ENCODE assay signal across 8 cellular contexts in the genomic region with DNA sequence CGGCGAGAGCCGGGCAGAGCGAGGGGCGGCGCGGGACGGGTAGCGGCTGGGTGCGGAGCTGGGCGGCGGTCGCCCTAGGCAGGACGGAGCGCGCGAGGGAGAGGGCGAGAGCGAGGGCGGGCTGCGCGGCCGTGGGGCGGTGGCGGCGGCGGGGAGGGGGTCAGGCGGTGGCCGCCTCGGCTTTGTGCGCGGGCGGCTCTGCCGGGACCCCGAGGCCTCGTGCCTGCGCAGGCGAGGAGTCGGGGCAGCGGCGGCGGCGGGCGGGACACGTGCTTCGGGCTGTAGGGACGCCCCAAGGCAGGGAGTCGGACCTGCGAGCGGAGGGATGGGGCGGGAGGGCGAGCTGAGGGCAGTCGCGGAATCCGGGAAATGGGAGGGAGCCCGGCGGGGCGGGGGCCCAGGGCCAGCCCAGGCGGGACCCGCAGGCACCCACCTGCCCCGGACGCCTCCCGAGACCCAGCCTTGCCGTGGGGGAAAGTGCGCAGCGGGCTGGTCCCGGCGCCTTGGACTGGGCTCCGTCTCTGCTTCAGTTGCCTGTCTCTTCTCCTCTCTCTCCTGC. TPM values are rescaled to one million over a fixed set of nuclear protein-coding genes. Genes with fewer than 3 reads are reported as not detected.
DNase-seq lines count a peak whose midpoint lies in the region; ATAC-seq, FAIRE-seq and TF ChIP-seq lines count a peak whose summit lies in the region.

No MANE protein-coding gene starts in this region.

- no peaks in the 10 kb centered on the region for H3K27me3 Mint-ChIP-seq in Calu3 (ENCODE audit: unreplicated experiment)

- peak overlapping the region; percentile 63; the same call in 1 of the 3 replicates for H2BK15ac ChIP-seq in IMR-90 (ENCODE audit: low read depth, low read length)

- dilution Hi-C loops in IMR-90 (cut with HindIII; ENCODE audit: low sequenced_read_pairs, unreplicated experiment): no loop called here

- H3K18ac ChIP-seq in IMR-90 (ENCODE audit: low read depth, low read length): no peak overlapping the region

- H4K20me1 ChIP-seq in IMR-90 (ENCODE audit: insufficient read depth, low read length): no peaks in the 10 kb centered on the region

- H3K27ac ChIP-seq in IMR-90 (ENCODE audit: insufficient read depth, low read length) (no peak overlapping the region; the same call in 1 of the 2 replicates), layer of hippocampus (ENCODE audit: low read depth, low read length) (peak overlapping the region; percentile 38), stomach (peak overlapping the region in 4 of 5 donors; percentile 28 to 86 (median 56))

- H3K36me3 Mint-ChIP-seq in Calu3 (ENCODE audit: insufficient read depth, unreplicated experiment): peaks cover 18% of the 10 kb centered on the region

- H3K4me2 ChIP-seq in IMR-90 (ENCODE audit: low read depth, low read length): peak overlapping the region; percentile 56

- TF ChIP-seq RAD21 in IMR-90 (IDR thresholded peaks at IDR 0.05; ENCODE audit: low read length): no peak

- ATAC-seq in IMR-90 (ENCODE audit: low read depth): peak; percentile 74
- no peak for ATAC-seq in GM21737 (IDR thresholded peaks at IDR 0.05; ENCODE audit: unreplicated experiment)

- H3K56ac ChIP-seq in IMR-90 (ENCODE audit: extremely low read depth, insufficient read depth, low read length): peak overlapping the region; percentile 19; the same call in 1 of the 2 replicates

- POLR2A ChIA-PET in IMR-90 (lab: Charles Lee; ENCODE audit: unreplicated experiment): no interaction called here

- in situ Hi-C loops in IMR-90 (cut with MboI; ENCODE audit: low sequenced_read_pairs): loop anchor here (25.0 kb wide), 1 partner anchor 354 kb away; no protein-coding TSS in a partner anchor

- FAIRE-seq in bronchial epithelial cell (lab: Jason Lieb, UNC): no peak

- H3K27ac Mint-ChIP-seq in Calu3 (ENCODE audit: unreplicated experiment): peak overlapping the region; percentile 81

- no peaks in the 10 kb centered on the region for H3K9me3 ChIP-seq in IMR-90 (ENCODE audit: control insufficient read depth, insufficient read depth, low read length)
- H3K9me3 ChIP-seq in stomach: no peaks in the 10 kb centered on the region

- peak overlapping the region; percentile 84 for H2AFZ ChIP-seq in IMR-90 (replicated peaks; ENCODE audit: low read length, poor library complexity)

- no peak for TF ChIP-seq CTCF in Calu3 (IDR thresholded peaks at IDR 0.05; ENCODE audit: unreplicated experiment)
- no peak for TF ChIP-seq CTCF in IMR-90 (conservative IDR thresholded peaks at IDR 0.05; ENCODE audit: low read depth, low read length)
- TF ChIP-seq CTCF in bronchial epithelial cell (IDR thresholded peaks at IDR 0.05; ENCODE audit: insufficient read depth, low read length, severe bottlenecking): no peak
- no peak for TF ChIP-seq CTCF in stomach (IDR thresholded peaks at IDR 0.05)

- H2BK120ac ChIP-seq in IMR-90 (ENCODE audit: low read depth, low read length): peak overlapping the region; percentile 6; the same call in 1 of the 2 replicates

- no peaks in the 10 kb centered on the region for H3K79me1 ChIP-seq in IMR-90 (ENCODE audit: low read depth in 1 of 2, low read length in 2 of 2)

- H3K36me3 ChIP-seq in IMR-90 (ENCODE audit: control insufficient read depth, insufficient read depth, low read length) (no peaks in the 10 kb centered on the region), bronchial epithelial cell (ENCODE audit: control insufficient read depth, insufficient read depth, low read length) (no peaks in the 10 kb centered on the region), stomach (no peaks in the 10 kb centered on the region)

- H3K23ac ChIP-seq in IMR-90 (ENCODE audit: low read depth, low read length): peak overlapping the region; percentile 33; the same call in 1 of the 2 replicates

- no TSS peak for BruUV-seq in Calu3 (replicated peaks; lab: Mats Ljungman, UMichigan)
- no TSS peak for BruUV-seq in IMR-90 (replicated peaks; lab: Mats Ljungman, UMichigan)

- no peak overlapping the region for H4K91ac ChIP-seq in IMR-90 (ENCODE audit: insufficient read depth, low read depth, low read length)

- H3K27me3 ChIP-seq in IMR-90 (ENCODE audit: control insufficient read depth, insufficient read depth, low read length) (peaks cover 30% of the 10 kb centered on the region), bronchial epithelial cell (ENCODE audit: control insufficient read depth, insufficient read depth, low read length) (no peaks in the 10 kb centered on the region), layer of hippocampus (ENCODE audit: control insufficient read depth, insufficient read depth, low read length) (no peaks in the 10 kb centered on the region), stomach (peaks cover 0 to 65% (median 31%) of the 10 kb centered on the region in 3 donors)

- CTCF ChIA-PET in Calu3 (lab: Charles Lee): interaction anchor here (1.0 kb wide), 1 partner anchor 327 kb away, joined by 3 read pairs; no protein-coding TSS in a partner anchor
- CTCF ChIA-PET in IMR-90 (lab: Yijun Ruan, JAX): no interaction called here

- peak overlapping the region; percentile 75 for H3K4me3 Mint-ChIP-seq in Calu3 (ENCODE audit: low read depth, unreplicated experiment)

- peaks cover 26% of the 10 kb centered on the region for H3K4me1 Mint-ChIP-seq in Calu3 (ENCODE audit: low read depth, unreplicated experiment)

- H3K9me1 ChIP-seq in IMR-90 (ENCODE audit: insufficient read depth, low read length): no peaks in the 10 kb centered on the region

- no peak overlapping the region for H2BK5ac ChIP-seq in IMR-90 (ENCODE audit: low read depth, low read length, poor library complexity, severe bottlenecking)

- H2BK20ac ChIP-seq in IMR-90 (ENCODE audit: low read depth, low read length): no peak overlapping the region

- no peak overlapping the region; the same call in 1 of the 2 replicates for H3K9ac ChIP-seq in IMR-90 (ENCODE audit: low read depth, low read length)

- H2AK9ac ChIP-seq in IMR-90 (replicated peaks; ENCODE audit: low read depth, low read length, poor library complexity): no peak overlapping the region

- H3K4me3 ChIP-seq in IMR-90 (ENCODE audit: insufficient read depth, low read depth, low read length) (peak overlapping the region; percentile 42), bronchial epithelial cell (ENCODE audit: low read depth, low read length) (peak overlapping the region; percentile 75), stomach (peak overlapping the region; percentile 51 to 65 (median 56))

- H4K5ac ChIP-seq in IMR-90 (ENCODE audit: low read depth, low read length): no peak overlapping the region

- no peak overlapping the region for H3K4ac ChIP-seq in IMR-90 (ENCODE audit: low read depth, low read length)

- H3K9me3 Mint-ChIP-seq in Calu3 (ENCODE audit: low read depth, unreplicated experiment): no peaks in the 10 kb centered on the region

- no peak overlapping the region for H2AK5ac ChIP-seq in IMR-90 (ENCODE audit: low read depth, low read length)

- 1% methylated on average over 34 of the region's 69 CpGs; no CpG with 5 or more reads in 1 of the 2 experiments for WGBS in IMR-90 (ENCODE audit: extremely low coverage in 2 of 2, insufficient read length in 1 of 2), 2 experiments
- WGBS in stomach, 5 donors: 0 to 2% (median 1%) methylated on average over 22 to 67 of the region's 69 CpGs

- DNase-seq in Calu3 (peak; percentile 61), IMR-90 (no peak), bronchial epithelial cell (ENCODE audit: low read depth) (peak; percentile 44), stomach (no peak), dedifferentiated amniotic fluid mesenchymal stem cell (ENCODE audit: extremely low spot score) (no peak), DMS153 (lab: John Stamatoyannopoulos, UW) (no peak)

- H4K8ac ChIP-seq in IMR-90 (ENCODE audit: low read depth in 2 of 2, low read length in 2 of 2): no peak overlapping the region; a peak in 1 of 4 replicates

- intact Hi-C loops in Calu3 (cut with micrococcal nuclease; ENCODE audit: unreplicated experiment): loop anchor here (5.0 to 10.0 kb wide), 2 partner anchors 69 to 257 kb away; no protein-coding TSS in a partner anchor
- intact Hi-C loops in IMR-90 (cut with micrococcal nuclease): loop anchor here (1.0 to 5.0 kb wide), 3 partner anchors 123 to 367 kb away; no protein-coding TSS in a partner anchor
- intact Hi-C loops in stomach (cut with DNase I; ENCODE audit: low total_unique reads): no loop called here

- 0 out of 2 replicates have a peak overlapping the region, but pooled peaks have one; percentile 14 for H3K14ac ChIP-seq in IMR-90 (replicated peaks; ENCODE audit: low read depth, low read length)

- TF ChIP-seq POLR2A in IMR-90 (IDR thresholded peaks at IDR 0.05; ENCODE audit: low read depth, low read length) (no peak), stomach (IDR thresholded peaks at IDR 0.05) (no peak)

- no peak for TF ChIP-seq EP300 in stomach (IDR thresholded peaks at IDR 0.05)

- H3K4me1 ChIP-seq in IMR-90 (ENCODE audit: control insufficient read depth, insufficient read depth, low read length): no peaks in the 10 kb centered on the region
- H3K4me1 ChIP-seq in stomach: peaks cover 5 to 20% (median 15%) of the 10 kb centered on the region in 4 donors

TF ChIP-seq in IMR-90, 13 proteins besides CTCF, POLR2A, EP300 and RAD21 (continues in another document):
- TF ChIP-seq BHLHE40 (IDR thresholded peaks at IDR 0.05; ENCODE audit: low read depth, low read length) (no peak), RFX5 (IDR thresholded peaks at IDR 0.05; ENCODE audit: low read depth, low read length) (no peak), MAZ (IDR thresholded peaks at IDR 0.05; ENCODE audit: borderline replicate concordance, low read depth, low read length) (no peak), SMC3 (IDR thresholded peaks at IDR 0.05; ENCODE audit: low read depth, low read length) (no peak), FOS (IDR thresholded peaks at IDR 0.05; ENCODE audit: low read depth, low read length) (no peak)
- TF ChIP-seq, protein P1, sequence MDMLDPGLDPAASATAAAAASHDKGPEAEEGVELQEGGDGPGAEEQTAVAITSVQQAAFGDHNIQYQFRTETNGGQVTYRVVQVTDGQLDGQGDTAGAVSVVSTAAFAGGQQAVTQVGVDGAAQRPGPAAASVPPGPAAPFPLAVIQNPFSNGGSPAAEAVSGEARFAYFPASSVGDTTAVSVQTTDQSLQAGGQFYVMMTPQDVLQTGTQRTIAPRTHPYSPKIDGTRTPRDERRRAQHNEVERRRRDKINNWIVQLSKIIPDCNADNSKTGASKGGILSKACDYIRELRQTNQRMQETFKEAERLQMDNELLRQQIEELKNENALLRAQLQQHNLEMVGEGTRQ (IDR thresholded peaks at IDR 0.05; ENCODE audit: low read depth, low read length): 0 out of 2 replicates have a peak, but pooled peaks have one; percentile 19

RNA-seq across cellular contexts. Expression of a gene that starts 0.5 kb away (rescaled TPM):
- total RNA-seq in Calu3 (2022) (6.3 and 9.2 TPM in 2 replicates), IMR-90 (2012; rRNA removed) (0.90 and 1.1 TPM in 2 replicates), bronchial epithelial cell (14.5 and 15.3 TPM in 2 replicates), stomach (10 to 100 TPM in 2 of 5 donors, 1 to 10 TPM in 2, not detected in 1; 1.0 to 29.8 (median 9.1) TPM)
- polyA plus RNA-seq in IMR-90 (2012; rRNA removed) (0.19 and 0.24 TPM in 2 replicates), stomach (1 to 10 TPM in 1 of 3 donors, under 1 TPM in 2; 0.37 to 1.5 (median 0.61) TPM)
- polyA plus RNA-seq in IMR-90 (2012; cell fraction: cytosol; rRNA removed): 0.05 and 0.15 TPM in 2 replicates
- 0.02 and 0.26 TPM in 2 replicates for polyA plus RNA-seq in IMR-90 (2012; cell fraction: nucleus; rRNA removed; ENCODE audit: low replicate concordance)

Comparison
In these comparisons a context has a peak if more than half of its experiments do, and no peak if none do; other contexts are left out.
1. DNase-seq: peak in Calu3 (single experiment) and bronchial epithelial cell (single experiment); none in IMR-90 (single experiment), stomach (single experiment), dedifferentiated amniotic fluid mesenchymal stem cell (single experiment) and DMS153 (single experiment).
2. Peak in every context shown above with its lines, with median percentiles within 50 percentile points of each other: H3K4me3 ChIP-seq.